Comparison of ENCODE assay signal across 19 cellular contexts in the genomic region with DNA sequence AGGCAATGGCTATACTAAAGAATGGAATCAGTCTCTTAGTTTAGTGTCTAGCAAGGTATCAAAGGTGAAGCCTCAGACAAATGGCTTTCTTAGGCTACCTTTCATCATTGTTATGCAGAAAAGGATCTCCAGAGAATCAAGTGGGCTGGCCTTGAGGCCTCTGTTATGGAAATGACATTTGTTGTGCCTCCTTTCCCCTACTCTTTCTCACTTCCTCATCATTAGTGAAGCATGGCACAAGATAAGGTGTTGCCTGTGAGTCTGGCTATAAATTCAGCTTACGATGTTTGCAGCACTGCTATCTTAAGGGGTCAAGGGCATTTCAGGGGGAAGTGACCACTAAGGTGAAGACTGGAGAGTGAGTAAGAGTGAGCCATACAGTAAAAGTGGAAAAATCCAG. TPM values are rescaled to one million over a fixed set of nuclear protein-coding genes. Genes with fewer than 3 reads are reported as not detected.
DNase-seq lines count a peak whose midpoint lies in the region; ATAC-seq and TF ChIP-seq lines count a peak whose summit lies in the region.
"Not testable (repeated sequence)": the region's sequence is repeated elsewhere in the genome, so short reads cannot be mapped to it uniquely, and the experiment has no call there.
"Had no signal": no experiment of that assay in that cellular context is flagged by ENCODE, and none has a peak within 500 bp of the region (broad histone marks: within the 10 kb centered on the region; RNA-seq: fewer than 3 reads in every experiment).

No MANE protein-coding gene starts in this region.

- H3K4me3 Mint-ChIP-seq in GM23338 = peak overlapping the region; percentile 17; the same call in 2 of the 3 replicates

- H3K27ac ChIP-seq in GM23338 (ENCODE audit: low read depth) = not testable (repeated sequence)
- peak overlapping the region; percentile 38 for H3K27ac ChIP-seq in iPS-20b (ENCODE audit: low read length)

- not testable (repeated sequence) for TF ChIP-seq CTCF in GM23338 (conservative IDR thresholded peaks at IDR 0.05; ENCODE audit: low read depth in 2 of 2)

- ATAC-seq in GM18870 (IDR thresholded peaks at IDR 0.05; ENCODE audit: unreplicated experiment) (peak; percentile 84), GM19467 (IDR thresholded peaks at IDR 0.05; ENCODE audit: unreplicated experiment) (peak; percentile 75), GM23338 (peak; percentile 89), HG03025 (IDR thresholded peaks at IDR 0.05; ENCODE audit: low FRiP score, unreplicated experiment) (peak; percentile 76), HG03439 (IDR thresholded peaks at IDR 0.05; ENCODE audit: unreplicated experiment) (peak; percentile 69)

- not testable (repeated sequence) for H3F3A ChIP-seq in GM23338 (replicated peaks; ENCODE audit: low read depth)

- peak overlapping the region; percentile 52 for H3K4me2 ChIP-seq in GM23338

- peak; percentile 27 for DNase-seq in ELF-1 (ENCODE audit: low read depth, low spot score)
- DNase-seq in GM23338 (ENCODE audit: low spot score) = peak; percentile 82
- peak; percentile 63 for DNase-seq in NOMO-1 treated with DMSO at 0.1 percent for 48 hours (lab: John Stamatoyannopoulos, UW; ENCODE audit: unreplicated experiment)

- H3K9me3 Mint-ChIP-seq in GM23338 = not testable (repeated sequence)

- peaks cover 16% of the 10 kb centered on the region; the same call in 1 of the 3 replicates for H3K36me3 Mint-ChIP-seq in GM23338 (ENCODE audit: low read depth)

- H3K27me3 Mint-ChIP-seq in GM23338 (ENCODE audit: insufficient read depth, low read depth, poor library complexity) = not testable (repeated sequence)

- not testable (repeated sequence) for H3K27me3 ChIP-seq in GM23338 (ENCODE audit: insufficient read depth); iPS-20b (ENCODE audit: insufficient read depth, low read length)

- peaks cover 67% of the 10 kb centered on the region for H3K4me1 Mint-ChIP-seq in GM23338

- H3K4me1 ChIP-seq in GM23338 (ENCODE audit: insufficient read depth) = peaks cover 64% of the 10 kb centered on the region
- H3K4me1 ChIP-seq in iPS-20b (ENCODE audit: insufficient read depth, low read length) = peaks cover 28% of the 10 kb centered on the region; the same call in 1 of the 2 replicates

- not testable (repeated sequence) for H3K9me2 ChIP-seq in GM23338 (ENCODE audit: insufficient read depth)

- not testable (repeated sequence) for H3K27ac Mint-ChIP-seq in GM23338

- not testable (repeated sequence) for H3K4me3 ChIP-seq in GM23338
- peak overlapping the region; percentile 44 for H3K4me3 ChIP-seq in iPS-20b (ENCODE audit: low read length)

- peak overlapping the region; percentile 51; the same call in 1 of the 2 replicates for H3K9ac ChIP-seq in iPS-20b (ENCODE audit: low read depth, low read length)

- not testable (repeated sequence) for H2AFZ ChIP-seq in GM23338

- H3K9me3 ChIP-seq in iPS-20b (ENCODE audit: insufficient read depth, low read depth, low read length) = not testable (repeated sequence)

- H3K36me3 ChIP-seq in GM23338 (ENCODE audit: insufficient read depth); iPS-20b (ENCODE audit: insufficient read depth, low read depth, low read length): not testable (repeated sequence)

- not testable (repeated sequence) for H3K79me2 ChIP-seq in GM23338 (replicated peaks; ENCODE audit: insufficient read depth)

- H4K20me1 ChIP-seq in GM23338 (replicated peaks; ENCODE audit: insufficient read depth) = not testable (repeated sequence)

TF ChIP-seq in GM23338, 12 proteins besides CTCF, POLR2A, EP300 and RAD21:
- TF ChIP-seq, protein P1, sequence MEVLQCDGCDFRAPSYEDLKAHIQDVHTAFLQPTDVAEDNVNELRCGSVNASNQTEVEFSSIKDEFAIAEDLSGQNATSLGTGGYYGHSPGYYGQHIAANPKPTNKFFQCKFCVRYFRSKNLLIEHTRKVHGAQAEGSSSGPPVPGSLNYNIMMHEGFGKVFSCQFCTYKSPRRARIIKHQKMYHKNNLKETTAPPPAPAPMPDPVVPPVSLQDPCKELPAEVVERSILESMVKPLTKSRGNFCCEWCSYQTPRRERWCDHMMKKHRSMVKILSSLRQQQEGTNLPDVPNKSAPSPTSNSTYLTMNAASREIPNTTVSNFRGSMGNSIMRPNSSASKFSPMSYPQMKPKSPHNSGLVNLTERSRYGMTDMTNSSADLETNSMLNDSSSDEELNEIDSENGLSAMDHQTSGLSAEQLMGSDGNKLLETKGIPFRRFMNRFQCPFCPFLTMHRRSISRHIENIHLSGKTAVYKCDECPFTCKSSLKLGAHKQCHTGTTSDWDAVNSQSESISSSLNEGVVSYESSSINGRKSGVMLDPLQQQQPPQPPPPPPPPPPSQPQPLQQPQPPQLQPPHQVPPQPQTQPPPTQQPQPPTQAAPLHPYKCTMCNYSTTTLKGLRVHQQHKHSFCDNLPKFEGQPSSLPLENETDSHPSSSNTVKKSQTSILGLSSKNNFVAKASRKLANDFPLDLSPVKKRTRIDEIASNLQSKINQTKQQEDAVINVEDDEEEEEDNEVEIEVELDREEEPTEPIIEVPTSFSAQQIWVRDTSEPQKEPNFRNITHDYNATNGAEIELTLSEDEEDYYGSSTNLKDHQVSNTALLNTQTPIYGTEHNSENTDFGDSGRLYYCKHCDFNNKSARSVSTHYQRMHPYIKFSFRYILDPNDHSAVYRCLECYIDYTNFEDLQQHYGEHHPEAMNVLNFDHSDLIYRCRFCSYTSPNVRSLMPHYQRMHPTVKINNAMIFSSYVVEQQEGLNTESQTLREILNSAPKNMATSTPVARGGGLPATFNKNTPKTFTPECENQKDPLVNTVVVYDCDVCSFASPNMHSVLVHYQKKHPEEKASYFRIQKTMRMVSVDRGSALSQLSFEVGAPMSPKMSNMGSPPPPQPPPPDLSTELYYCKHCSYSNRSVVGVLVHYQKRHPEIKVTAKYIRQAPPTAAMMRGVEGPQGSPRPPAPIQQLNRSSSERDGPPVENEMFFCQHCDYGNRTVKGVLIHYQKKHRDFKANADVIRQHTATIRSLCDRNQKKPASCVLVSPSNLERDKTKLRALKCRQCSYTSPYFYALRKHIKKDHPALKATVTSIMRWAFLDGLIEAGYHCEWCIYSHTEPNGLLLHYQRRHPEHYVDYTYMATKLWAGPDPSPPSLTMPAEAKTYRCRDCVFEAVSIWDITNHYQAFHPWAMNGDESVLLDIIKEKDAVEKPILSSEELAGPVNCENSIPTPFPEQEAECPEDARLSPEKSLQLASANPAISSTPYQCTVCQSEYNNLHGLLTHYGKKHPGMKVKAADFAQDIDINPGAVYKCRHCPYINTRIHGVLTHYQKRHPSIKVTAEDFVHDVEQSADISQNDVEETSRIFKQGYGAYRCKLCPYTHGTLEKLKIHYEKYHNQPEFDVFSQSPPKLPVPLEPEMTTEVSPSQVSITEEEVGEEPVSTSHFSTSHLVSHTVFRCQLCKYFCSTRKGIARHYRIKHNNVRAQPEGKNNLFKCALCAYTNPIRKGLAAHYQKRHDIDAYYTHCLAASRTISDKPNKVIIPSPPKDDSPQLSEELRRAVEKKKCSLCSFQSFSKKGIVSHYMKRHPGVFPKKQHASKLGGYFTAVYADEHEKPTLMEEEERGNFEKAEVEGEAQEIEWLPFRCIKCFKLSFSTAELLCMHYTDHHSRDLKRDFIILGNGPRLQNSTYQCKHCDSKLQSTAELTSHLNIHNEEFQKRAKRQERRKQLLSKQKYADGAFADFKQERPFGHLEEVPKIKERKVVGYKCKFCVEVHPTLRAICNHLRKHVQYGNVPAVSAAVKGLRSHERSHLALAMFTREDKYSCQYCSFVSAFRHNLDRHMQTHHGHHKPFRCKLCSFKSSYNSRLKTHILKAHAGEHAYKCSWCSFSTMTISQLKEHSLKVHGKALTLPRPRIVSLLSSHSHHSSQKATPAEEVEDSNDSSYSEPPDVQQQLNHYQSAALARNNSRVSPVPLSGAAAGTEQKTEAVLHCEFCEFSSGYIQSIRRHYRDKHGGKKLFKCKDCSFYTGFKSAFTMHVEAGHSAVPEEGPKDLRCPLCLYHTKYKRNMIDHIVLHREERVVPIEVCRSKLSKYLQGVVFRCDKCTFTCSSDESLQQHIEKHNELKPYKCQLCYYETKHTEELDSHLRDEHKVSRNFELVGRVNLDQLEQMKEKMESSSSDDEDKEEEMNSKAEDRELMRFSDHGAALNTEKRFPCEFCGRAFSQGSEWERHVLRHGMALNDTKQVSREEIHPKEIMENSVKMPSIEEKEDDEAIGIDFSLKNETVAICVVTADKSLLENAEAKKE (CRISPR knock-in tag; IDR thresholded peaks at IDR 0.05) = peak; percentile 10; the same call in 1 of the 2 replicates

RNA-seq across cellular contexts. Expression of a gene that starts 9.1 kb away (rescaled TPM):
- 0.90 TPM in 1 of 2 replicates, not detected in the other for total RNA-seq in GM23338 (2014; rRNA removed; shearing (Covaris generic))
- 0.27 TPM in 1 of 2 replicates, not detected in the other for polyA plus RNA-seq in GM23338 (2016; fragmentation: Nextera tagmentation; extraction: Ambion mirVana)
- total RNA-seq: activated T-helper 17 cell treated with anti-CD3 and anti-CD28 coated beads, Interleukin-2, amount 50 U/mL, for 72 hours; dermis microvascular lymphatic vessel endothelial cell; epithelial cell of proximal tubule; left ventricle myocardium superior; occipital lobe; PC-3; right atrium auricular region; stomach; upper lobe of right lung had no signal
- polyA plus RNA-seq: A549, CD14-positive monocyte, stomach had no signal

RNA-seq across cellular contexts. Expression of a gene that starts 11.8 kb away (rescaled TPM):
- 27.9 and 30.6 TPM in 2 replicates for total RNA-seq in GM23338 (2014; rRNA removed; shearing (Covaris generic))
- 28.2 and 40.7 TPM in 2 replicates for polyA plus RNA-seq in GM23338 (2016; fragmentation: Nextera tagmentation; extraction: Ambion mirVana)

RNA-seq across cellular contexts. Expression of a gene that starts 47.4 kb away (rescaled TPM):
- total RNA-seq in GM23338 (2014; rRNA removed; shearing (Covaris generic)) = 31.7 and 38.1 TPM in 2 replicates
- 18.9 and 23.0 TPM in 2 replicates for polyA plus RNA-seq in GM23338 (2016; fragmentation: Nextera tagmentation; extraction: Ambion mirVana)

Comparison
In these comparisons a context has a peak if more than half of its experiments do, and no peak if none do; other contexts are left out.
1. DNase-seq: peak in every context shown above with its lines; median percentile 82 in GM23338; 63 in NOMO-1 treated with DMSO at 0.1 percent for 48 hours; 27 in ELF-1.